8 cellular contexts compared by ENCODE assay signal in genomic region chr5:83090169-83090568, GRCh38.
"Had no signal": no experiment of that assay in that cellular context is flagged by ENCODE, and none has a peak within 500 bp of the region (broad histone marks: within the 10 kb centered on the region; RNA-seq: fewer than 3 reads in every experiment).

No MANE protein-coding gene starts in this region.

- H3K4me3 ChIP-seq: GM12878 had no signal

- DNase-seq: GDM1, GF-D8 had no signal

- ATAC-seq: GM12878 had no signal

- FAIRE-seq: G401.6, GM12878, GM12891, GM12892, GM18507, GM19239 had no signal
